In the genomic region with DNA sequence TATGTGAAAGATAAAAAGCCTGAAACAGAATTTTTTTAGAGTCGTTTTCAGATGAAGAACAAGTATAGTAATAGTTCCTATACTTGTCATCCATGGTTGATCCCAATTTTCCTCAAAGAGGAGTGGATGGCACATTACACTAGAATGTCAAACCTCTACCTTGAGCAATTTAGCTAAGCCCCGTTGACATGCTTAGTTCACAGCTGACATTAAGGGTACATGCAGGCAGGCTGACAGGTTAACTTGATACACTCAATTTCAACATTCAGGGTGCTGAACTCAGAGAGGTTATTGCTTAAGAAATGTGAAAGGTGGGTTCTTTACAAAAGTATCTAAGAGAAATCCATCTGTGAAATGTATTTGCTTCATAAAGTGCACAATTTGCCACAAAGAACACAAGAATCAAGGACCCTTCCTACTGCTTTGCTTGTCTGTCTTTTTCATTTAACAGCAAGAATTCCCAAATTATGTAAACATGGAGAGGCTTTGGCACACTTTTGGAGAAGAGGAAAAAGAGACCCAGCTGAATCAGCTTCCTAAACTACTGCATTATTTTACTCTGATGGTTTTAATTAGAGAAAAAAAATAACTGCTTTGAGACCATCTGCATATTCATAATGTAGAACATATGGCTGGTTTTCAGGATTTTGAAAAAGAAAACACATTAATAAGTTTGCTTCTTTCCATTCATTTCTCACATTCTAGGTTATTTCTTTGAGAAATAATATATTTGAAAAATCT, we compare ENCODE assay signal across 23 cellular contexts.
"Had no signal": no experiment of that assay in that cellular context is flagged by ENCODE, and none has a peak within 500 bp of the region (broad histone marks: within the 10 kb centered on the region; RNA-seq: fewer than 3 reads in every experiment).

No MANE protein-coding gene starts in this region.

- H3K4me1 ChIP-seq: foreskin keratinocyte, spleen, testis, upper lobe of right lung had no signal

- DNase-seq: effector memory CD8-positive, alpha-beta T cell; esophagus squamous epithelium; foreskin keratinocyte; head of caudate nucleus; left colon; left ventricle myocardium superior; mesenchymal stem cell; midbrain; spleen; stimulated activated CD4-positive, alpha-beta T cell treated with anti-CD3 and anti-CD28 coated beads, Interleukin-15, amount 100 ng/mL, for 24 hours; stimulated activated CD4-positive, alpha-beta T cell treated with anti-CD3 and anti-CD28 coated beads, Interleukin-1b, Interleukin-23, amount 100 ng/mL, for 48 hours; stimulated activated CD4-positive, alpha-beta T cell treated with anti-CD3 and anti-CD28 coated beads, Interleukin-4, amount 100 ng/mL, for 4 hours; stimulated activated naive B cell treated with anti-CD40 and anti-IgM and Interleukin-4, amounts not matched to agents 10 μg/mL and 1 μg/mL and 100 μg/mL, for 72 hours; stimulated activated naive CD8-positive, alpha-beta T cell treated with anti-CD3 and anti-CD28 coated beads, Interleukin-15, amount 100 ng/mL, for 72 hours; testis; upper lobe of right lung had no signal

- H3K27me3 ChIP-seq: esophagus squamous epithelium, foreskin keratinocyte, hepatocyte, neutrophil, spleen, testis, tibial nerve, upper lobe of right lung, vagina had no signal

- H3K27ac ChIP-seq: esophagus squamous epithelium, foreskin keratinocyte, hepatocyte, neutrophil, spleen, testis, tibial nerve, upper lobe of right lung, vagina had no signal

- H3K36me3 ChIP-seq: esophagus squamous epithelium, neutrophil, spleen, tibial nerve, upper lobe of right lung, vagina had no signal

- ATAC-seq: effector memory CD8-positive, alpha-beta T cell; foreskin keratinocyte; left colon; left ventricle myocardium superior; sciatic nerve; stimulated activated naive B cell treated with anti-CD40 and anti-IgM and Interleukin-4, amounts not matched to agents 10 μg/mL and 1 μg/mL and 100 μg/mL, for 72 hours; stimulated activated naive CD8-positive, alpha-beta T cell treated with anti-CD3 and anti-CD28 coated beads, Interleukin-15, amount 100 ng/mL, for 72 hours; upper lobe of right lung had no signal

- H3K4me3 ChIP-seq: esophagus squamous epithelium, hepatocyte, lung, spleen, testis, tibial nerve, upper lobe of right lung, vagina had no signal

- H3K9me3 ChIP-seq: esophagus squamous epithelium, neutrophil, spleen, testis, tibial nerve, upper lobe of right lung, vagina had no signal

- FAIRE-seq: colon had no signal
